ENCODE assay signal across 19 cellular contexts in genomic region chr1:67190942-67191341, GRCh38. TPM values are rescaled to one million over a fixed set of nuclear protein-coding genes. Genes with fewer than 3 reads are reported as not detected.
DNase-seq lines count a peak whose midpoint lies in the region; ATAC-seq lines count a peak whose summit lies in the region.
"Had no signal": no experiment of that assay in that cellular context is flagged by ENCODE, and none has a peak within 500 bp of the region (broad histone marks: within the 10 kb centered on the region; RNA-seq: fewer than 3 reads in every experiment).

No MANE protein-coding gene starts in this region.

- H3K36me3 Mint-ChIP-seq in activated T-cell treated with anti-CD3 and anti-CD28 coated beads, Interleukin-2, amount 50 U/mL, for 72 hours (ENCODE audit: insufficient read depth in 2 of 2): peaks cover 0 to 2% of the 10 kb centered on the region in 2 donors
- H3K36me3 Mint-ChIP-seq in activated naive CD8-positive, alpha-beta T cell treated with anti-CD3 and anti-CD28 coated beads for 36 hours: peaks cover 1% of the 10 kb centered on the region
- H3K36me3 Mint-ChIP-seq: CD4-positive, CD25-positive, alpha-beta regulatory T cell had no signal

- H3K36me3 ChIP-seq in ACC112 (ENCODE audit: insufficient read depth, low read length) (no peaks in the 10 kb centered on the region), MG63 (no peaks in the 10 kb centered on the region)
- H3K36me3 ChIP-seq: SJSA1 had no signal

- peaks cover 14% of the 10 kb centered on the region for H3K4me1 ChIP-seq in ACC112 (ENCODE audit: control insufficient read depth, insufficient read depth, low read length, unreplicated experiment)
- H3K4me1 ChIP-seq: Caco-2, SJSA1 had no signal

- peak overlapping the region; percentile 30; the same call in 1 of the 2 replicates for H3K27ac ChIP-seq in ACC112 (ENCODE audit: low read depth, low read length)
- H3K27ac ChIP-seq: GM23248, SJSA1 had no signal

- no peaks in the 10 kb centered on the region for H3K79me2 ChIP-seq in ACC112 (ENCODE audit: control insufficient read depth, insufficient read depth, low read length, unreplicated experiment)

- H3K9me3 ChIP-seq in MG63: no peaks in the 10 kb centered on the region
- H3K9me3 ChIP-seq: Caco-2, SJSA1 had no signal

- no peaks in the 10 kb centered on the region for H3K27me3 Mint-ChIP-seq in activated T-cell treated with anti-CD3 and anti-CD28 coated beads, Interleukin-2, amount 50 U/mL, for 72 hours (ENCODE audit: low read depth)
- no peaks in the 10 kb centered on the region for H3K27me3 Mint-ChIP-seq in activated naive CD8-positive, alpha-beta T cell treated with anti-CD3 and anti-CD28 coated beads for 36 hours
- H3K27me3 Mint-ChIP-seq: CD4-positive, CD25-positive, alpha-beta regulatory T cell had no signal

- peak in 1 of 2 donors; percentile 40 for DNase-seq in activated T-cell treated with anti-CD3 and anti-CD28 coated beads, Interleukin-2, amount 50 U/mL, for 72 hours
- DNase-seq in activated T-cell treated with anti-CD3 and anti-CD28 coated beads, Interleukin-2, amount 50 U/mL, for 48 hours: no peak
- DNase-seq in MG63 (peak; percentile 2), HPDE6-E6E7 (ENCODE audit: extremely low spot score) (no peak), GM03348 (ENCODE audit: low spot score) (no peak), ureter (ENCODE audit: low spot score) (no peak)
- no peak for DNase-seq in activated naive CD8-positive, alpha-beta T cell treated with anti-CD3 and anti-CD28 coated beads for 36 hours
- DNase-seq: Caco-2; CD4-positive, CD25-positive, alpha-beta regulatory T cell; DMS153; GM23248; HCEC 1CT; IMR-90; NCI-H187; NCI-H2171; NCI-H446 treated with DMSO at 0.1 percent for 48 hours had no signal

- H3K27ac Mint-ChIP-seq in activated T-cell treated with anti-CD3 and anti-CD28 coated beads, Interleukin-2, amount 50 U/mL, for 72 hours: peak overlapping the region; percentile 82
- peak overlapping the region; percentile 27 for H3K27ac Mint-ChIP-seq in activated naive CD8-positive, alpha-beta T cell treated with anti-CD3 and anti-CD28 coated beads for 36 hours
- H3K27ac Mint-ChIP-seq: CD4-positive, CD25-positive, alpha-beta regulatory T cell had no signal

- H3K4me3 Mint-ChIP-seq in activated T-cell treated with anti-CD3 and anti-CD28 coated beads, Interleukin-2, amount 50 U/mL, for 72 hours: no peak overlapping the region
- no peak overlapping the region for H3K4me3 Mint-ChIP-seq in activated naive CD8-positive, alpha-beta T cell treated with anti-CD3 and anti-CD28 coated beads for 36 hours
- H3K4me3 Mint-ChIP-seq: CD4-positive, CD25-positive, alpha-beta regulatory T cell had no signal

- H3K4me3 ChIP-seq in ACC112 (ENCODE audit: low read depth, low read length) (no peak overlapping the region), MG63 (no peak overlapping the region)
- H3K4me3 ChIP-seq: GM23248, SJSA1 had no signal

- ATAC-seq in activated T-cell treated with anti-CD3 and anti-CD28 coated beads, Interleukin-2, amount 50 U/mL, for 72 hours (replicated peaks in 1 of 2): peak; percentile 60 to 64

- H3K4me1 Mint-ChIP-seq in activated T-cell treated with anti-CD3 and anti-CD28 coated beads, Interleukin-2, amount 50 U/mL, for 72 hours (ENCODE audit: low read depth): no peaks in the 10 kb centered on the region
- peaks cover 20% of the 10 kb centered on the region for H3K4me1 Mint-ChIP-seq in activated naive CD8-positive, alpha-beta T cell treated with anti-CD3 and anti-CD28 coated beads for 36 hours

- H3K27me3 ChIP-seq in ACC112 (ENCODE audit: insufficient read depth, low read length) (no peaks in the 10 kb centered on the region), MG63 (no peaks in the 10 kb centered on the region)
- H3K27me3 ChIP-seq: SJSA1 had no signal

- no peaks in the 10 kb centered on the region for H3K9me3 Mint-ChIP-seq in activated T-cell treated with anti-CD3 and anti-CD28 coated beads, Interleukin-2, amount 50 U/mL, for 72 hours
- H3K9me3 Mint-ChIP-seq in activated naive CD8-positive, alpha-beta T cell treated with anti-CD3 and anti-CD28 coated beads for 36 hours: no peaks in the 10 kb centered on the region

- no peak overlapping the region for H2AFZ ChIP-seq in ACC112 (ENCODE audit: low read length, unreplicated experiment)
- H2AFZ ChIP-seq: GM23248 had no signal

RNA-seq across cellular contexts. Expression of gene IL23R, which starts 24.7 kb away (rescaled TPM):
- 1 to 10 TPM; 3.0 to 8.0 TPM for total RNA-seq in activated T-cell treated with anti-CD3 and anti-CD28 coated beads, Interleukin-2, amount 50 U/mL, for 72 hours
- not detected in 2 replicates for total RNA-seq in MG63 (2014; rRNA removed; shearing (Covaris generic); ENCODE audit: low replicate concordance)
- total RNA-seq in activated naive CD8-positive, alpha-beta T cell treated with anti-CD3 and anti-CD28 coated beads for 36 hours: under 1 TPM in 1 of 2 experiments, not detected in 1; 0.08 TPM
- total RNA-seq in ureter: 0.18 TPM
- total RNA-seq: Caco-2; CD4-positive, CD25-positive, alpha-beta regulatory T cell; GM23248; HT-29; IMR-90; SJSA1 had no signal

RNA-seq across cellular contexts. Expression of gene C1orf141, which starts 56.2 kb away (rescaled TPM):
- under 1 TPM; 0.17 to 0.25 TPM for total RNA-seq in activated T-cell treated with anti-CD3 and anti-CD28 coated beads, Interleukin-2, amount 50 U/mL, for 72 hours
- not detected in 2 replicates for total RNA-seq in MG63 (2014; rRNA removed; shearing (Covaris generic); ENCODE audit: low replicate concordance)
- not detected for total RNA-seq in activated naive CD8-positive, alpha-beta T cell treated with anti-CD3 and anti-CD28 coated beads for 36 hours
- not detected for total RNA-seq in ureter
- total RNA-seq: Caco-2; CD4-positive, CD25-positive, alpha-beta regulatory T cell; GM23248; HT-29; IMR-90; SJSA1 had no signal
